13 cellular contexts compared by ENCODE assay signal in genomic region chrX:11953615-11954014, GRCh38.
DNase-seq lines count a peak whose midpoint lies in the region; FAIRE-seq and TF ChIP-seq lines count a peak whose summit lies in the region.
"Had no signal": no experiment of that assay in that cellular context is flagged by ENCODE, and none has a peak within 500 bp of the region (broad histone marks: within the 10 kb centered on the region; RNA-seq: fewer than 3 reads in every experiment).

No MANE protein-coding gene starts in this region.

- H3K36me3 ChIP-seq in SK-N-SH (replicated peaks in 1 of 2; ENCODE audit: control insufficient read depth in 1 of 2, insufficient read depth in 2 of 2, low read length in 1 of 2) (no peaks in the 10 kb centered on the region), smooth muscle cell (ENCODE audit: low read depth) (no peaks in the 10 kb centered on the region)

- POLR2A ChIA-PET in SK-N-SH (lab: Yijun Ruan, JAX): no interaction called here

- H3K9me2 ChIP-seq in SK-N-SH: no peaks in the 10 kb centered on the region

- H3K9me3 ChIP-seq in SK-N-SH: no peaks in the 10 kb centered on the region
- no peaks in the 10 kb centered on the region for H3K9me3 ChIP-seq in smooth muscle cell (replicated peaks; ENCODE audit: low read depth)

- H3K27ac ChIP-seq in SK-N-SH (ENCODE audit: low read depth in 2 of 2, low read length in 1 of 2) (peak overlapping the region in 1 of 2 experiments; percentile 81; a peak in 2 of 4 replicates), smooth muscle cell (ENCODE audit: low read depth) (peak overlapping the region; percentile 95)

- DNase-seq in GM04504 (ENCODE audit: low read depth) (peak; percentile 29), SK-N-SH (no peak), foreskin fibroblast (peak; percentile 63 to 79), smooth muscle cell (lab: John Stamatoyannopoulos, UW; ENCODE audit: unreplicated experiment) (no peak), D721Med (ENCODE audit: insufficient read length, low spot score) (no peak), NOMO-1 treated with DMSO at 0.1 percent for 48 hours (lab: John Stamatoyannopoulos, UW; ENCODE audit: unreplicated experiment) (no peak)
- DNase-seq in central memory CD4-positive, alpha-beta T cell: no peak
- DNase-seq: activated T-cell treated with anti-CD3 and anti-CD28 coated beads for 4 hours, DMS79 treated with DMSO at 0.1 percent for 48 hours, midbrain, NCI-H2081 treated with DMSO at 0.1 percent for 48 hours had no signal

- H2AFZ ChIP-seq in SK-N-SH (ENCODE audit: low read depth) (no peak overlapping the region; the same call in 1 of the 2 replicates), smooth muscle cell (ENCODE audit: low read depth) (no peak overlapping the region)

- CTCF ChIA-PET in SK-N-SH (lab: Yijun Ruan, JAX): no interaction called here

- no peak for FAIRE-seq in D721Med (lab: Jason Lieb, UNC)
- FAIRE-seq: K562, TTC549 had no signal

- H3K9ac ChIP-seq in SK-N-SH (no peak overlapping the region; the same call in 1 of the 2 replicates), smooth muscle cell (ENCODE audit: low read depth) (no peak overlapping the region)

- H4K20me1 ChIP-seq in SK-N-SH (ENCODE audit: insufficient read depth) (no peaks in the 10 kb centered on the region), smooth muscle cell (ENCODE audit: low read depth) (no peaks in the 10 kb centered on the region)

- H3F3A ChIP-seq in SK-N-SH (replicated peaks; ENCODE audit: insufficient read depth) (peaks cover 18% of the 10 kb centered on the region), smooth muscle cell (ENCODE audit: low read depth) (no peaks in the 10 kb centered on the region)

- TF ChIP-seq CTCF in SK-N-SH (IDR thresholded peaks at IDR 0.05) (no peak), foreskin fibroblast (IDR thresholded peaks at IDR 0.05; ENCODE audit: low read depth, low read length) (no peak), smooth muscle cell (IDR thresholded peaks at IDR 0.05; ENCODE audit: borderline replicate concordance, insufficient read depth, poor library complexity, severe bottlenecking) (no peak), D721Med (IDR thresholded peaks at IDR 0.05; ENCODE audit: insufficient read depth, missing control alignments) (no peak)

- TF ChIP-seq EP300 in SK-N-SH (IDR thresholded peaks at IDR 0.05; ENCODE audit: borderline replicate concordance in 1 of 2, low read depth in 1 of 2, low read length in 1 of 2): peak; percentile 6 to 88; a peak in 2 of 4 replicates

- H3K27me3 ChIP-seq in SK-N-SH (ENCODE audit: insufficient read depth) (no peaks in the 10 kb centered on the region), smooth muscle cell (ENCODE audit: low read depth) (no peaks in the 10 kb centered on the region)

- H3K79me2 ChIP-seq in SK-N-SH (ENCODE audit: insufficient read depth) (no peaks in the 10 kb centered on the region), smooth muscle cell (ENCODE audit: low read depth) (no peaks in the 10 kb centered on the region)

- H3K4me2 ChIP-seq in SK-N-SH (peak overlapping the region; percentile 39; the same call in 1 of the 2 replicates), smooth muscle cell (peak overlapping the region; percentile 69)

- no peak overlapping the region for H3K4me3 ChIP-seq in SK-N-SH (ENCODE audit: low read depth in 2 of 2, low read length in 1 of 2)
- H3K4me3 ChIP-seq in foreskin fibroblast (ENCODE audit: low read depth in 1 of 2, low read length in 2 of 2): no peak overlapping the region
- H3K4me3 ChIP-seq in smooth muscle cell: no peak overlapping the region
- H3K4me3 ChIP-seq: K562 had no signal

- 5% methylated on average over 2 of the region's 2 CpGs for WGBS in SK-N-SH (ENCODE audit: low lambda C conversion rate)
- WGBS in smooth muscle cell (ENCODE audit: low lambda C conversion rate): 47% methylated on average over 2 of the region's 2 CpGs

- peaks cover 0 to 15% of the 10 kb centered on the region in 2 experiments; a peak in 1 of 4 replicates for H3K4me1 ChIP-seq in SK-N-SH (ENCODE audit: control insufficient read depth in 1 of 2, insufficient read depth in 2 of 2, low read depth in 1 of 2, low read length in 1 of 2)
- peaks cover 15% of the 10 kb centered on the region for H3K4me1 ChIP-seq in smooth muscle cell (ENCODE audit: low read depth)

- TF ChIP-seq RAD21 in SK-N-SH (IDR thresholded peaks at IDR 0.05; ENCODE audit: low read length): no peak

TF ChIP-seq in SK-N-SH, 30 proteins besides CTCF, POLR2A, EP300 and RAD21:
- TF ChIP-seq RXRA (IDR thresholded peaks at IDR 0.05; ENCODE audit: borderline replicate concordance, low read depth) (peak; percentile 85), TEAD4 (IDR thresholded peaks at IDR 0.05; ENCODE audit: borderline replicate concordance, insufficient read depth) (peak; percentile 76), CHD2 (IDR thresholded peaks at IDR 0.05; ENCODE audit: low read length, partially characterized antibody) (no peak), JUND (IDR thresholded peaks at IDR 0.05) (peak; percentile 90), TCF12 (IDR thresholded peaks at IDR 0.05) (peak; percentile 85), FOSL2 (IDR thresholded peaks at IDR 0.05; ENCODE audit: borderline replicate concordance, low read depth) (peak; percentile 80), ZBTB33 (IDR thresholded peaks at IDR 0.05; ENCODE audit: borderline replicate concordance, low read depth) (0 out of 2 replicates have a peak, but pooled peaks have one; percentile 25), IRF3 (IDR thresholded peaks at IDR 0.05; ENCODE audit: low read depth, low read length) (no peak), NFIC (IDR thresholded peaks at IDR 0.05; ENCODE audit: borderline replicate concordance) (peak; percentile 46; the same call in 1 of the 2 replicates), FOXJ3 (CRISPR knock-in tag; IDR thresholded peaks at IDR 0.05) (no peak), MEF2A (IDR thresholded peaks at IDR 0.05; ENCODE audit: borderline replicate concordance, low read depth) (peak; percentile 32; the same call in 1 of the 2 replicates)
- TF ChIP-seq, protein P1, sequence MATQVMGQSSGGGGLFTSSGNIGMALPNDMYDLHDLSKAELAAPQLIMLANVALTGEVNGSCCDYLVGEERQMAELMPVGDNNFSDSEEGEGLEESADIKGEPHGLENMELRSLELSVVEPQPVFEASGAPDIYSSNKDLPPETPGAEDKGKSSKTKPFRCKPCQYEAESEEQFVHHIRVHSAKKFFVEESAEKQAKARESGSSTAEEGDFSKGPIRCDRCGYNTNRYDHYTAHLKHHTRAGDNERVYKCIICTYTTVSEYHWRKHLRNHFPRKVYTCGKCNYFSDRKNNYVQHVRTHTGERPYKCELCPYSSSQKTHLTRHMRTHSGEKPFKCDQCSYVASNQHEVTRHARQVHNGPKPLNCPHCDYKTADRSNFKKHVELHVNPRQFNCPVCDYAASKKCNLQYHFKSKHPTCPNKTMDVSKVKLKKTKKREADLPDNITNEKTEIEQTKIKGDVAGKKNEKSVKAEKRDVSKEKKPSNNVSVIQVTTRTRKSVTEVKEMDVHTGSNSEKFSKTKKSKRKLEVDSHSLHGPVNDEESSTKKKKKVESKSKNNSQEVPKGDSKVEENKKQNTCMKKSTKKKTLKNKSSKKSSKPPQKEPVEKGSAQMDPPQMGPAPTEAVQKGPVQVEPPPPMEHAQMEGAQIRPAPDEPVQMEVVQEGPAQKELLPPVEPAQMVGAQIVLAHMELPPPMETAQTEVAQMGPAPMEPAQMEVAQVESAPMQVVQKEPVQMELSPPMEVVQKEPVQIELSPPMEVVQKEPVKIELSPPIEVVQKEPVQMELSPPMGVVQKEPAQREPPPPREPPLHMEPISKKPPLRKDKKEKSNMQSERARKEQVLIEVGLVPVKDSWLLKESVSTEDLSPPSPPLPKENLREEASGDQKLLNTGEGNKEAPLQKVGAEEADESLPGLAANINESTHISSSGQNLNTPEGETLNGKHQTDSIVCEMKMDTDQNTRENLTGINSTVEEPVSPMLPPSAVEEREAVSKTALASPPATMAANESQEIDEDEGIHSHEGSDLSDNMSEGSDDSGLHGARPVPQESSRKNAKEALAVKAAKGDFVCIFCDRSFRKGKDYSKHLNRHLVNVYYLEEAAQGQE (IDR thresholded peaks at IDR 0.05; ENCODE audit: low read depth, low read length): no peak
- TF ChIP-seq, protein P2, sequence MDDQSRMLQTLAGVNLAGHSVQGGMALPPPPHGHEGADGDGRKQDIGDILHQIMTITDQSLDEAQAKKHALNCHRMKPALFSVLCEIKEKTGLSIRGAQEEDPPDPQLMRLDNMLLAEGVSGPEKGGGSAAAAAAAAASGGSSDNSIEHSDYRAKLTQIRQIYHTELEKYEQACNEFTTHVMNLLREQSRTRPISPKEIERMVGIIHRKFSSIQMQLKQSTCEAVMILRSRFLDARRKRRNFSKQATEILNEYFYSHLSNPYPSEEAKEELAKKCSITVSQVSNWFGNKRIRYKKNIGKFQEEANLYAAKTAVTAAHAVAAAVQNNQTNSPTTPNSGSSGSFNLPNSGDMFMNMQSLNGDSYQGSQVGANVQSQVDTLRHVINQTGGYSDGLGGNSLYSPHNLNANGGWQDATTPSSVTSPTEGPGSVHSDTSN (IDR thresholded peaks at IDR 0.05): peak; percentile 97
TF ChIP-seq in SK-N-SH: peak in this region for 9.

Comparison
In these comparisons a context has a peak if more than half of its experiments do, and no peak if none do; other contexts are left out.
1. DNase-seq: peak in GM04504 (single experiment) and foreskin fibroblast (2 of 2); none in SK-N-SH (single experiment), smooth muscle cell (single experiment), central memory CD4-positive, alpha-beta T cell (single experiment), D721Med (single experiment) and NOMO-1 treated with DMSO at 0.1 percent for 48 hours (single experiment).